Comparison of ENCODE assay signal across 7 cellular contexts in the genomic region with DNA sequence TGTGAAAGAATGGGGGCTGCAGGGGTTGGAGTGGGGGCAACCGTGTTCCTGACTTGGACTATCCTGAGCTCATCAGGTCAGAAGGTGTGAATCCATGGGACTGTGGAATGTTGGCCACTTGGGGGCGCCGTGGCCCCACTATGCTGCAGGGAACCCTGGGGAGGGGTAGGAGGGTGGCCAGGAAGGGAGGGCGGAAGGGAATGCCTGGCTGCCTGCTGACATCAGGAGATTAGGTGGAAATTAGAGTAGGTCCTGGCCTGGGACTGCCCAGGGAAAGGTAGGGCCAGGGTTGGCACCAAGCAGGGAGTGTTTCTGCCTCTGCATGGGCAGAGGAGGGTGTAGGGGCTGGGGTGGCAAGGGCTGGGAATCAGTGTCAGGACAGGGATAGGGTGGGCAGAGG.
DNase-seq lines count a peak whose midpoint lies in the region; ATAC-seq, FAIRE-seq and TF ChIP-seq lines count a peak whose summit lies in the region.

No MANE protein-coding gene starts in this region.

- H3K4me1 Mint-ChIP-seq in activated CD4-positive, alpha-beta memory T cell treated with anti-CD3 and anti-CD28 coated beads for 36 hours (ENCODE audit: low read depth): peaks cover 33% of the 10 kb centered on the region

- peak overlapping the region; percentile 43 for H3K27ac Mint-ChIP-seq in activated CD4-positive, alpha-beta memory T cell treated with anti-CD3 and anti-CD28 coated beads for 36 hours

- intact Hi-C loops in activated CD4-positive, alpha-beta memory T cell treated with anti-CD3 and anti-CD28 coated beads for 36 hours (cut with micrococcal nuclease): loop anchor here (2.0 to 10.0 kb wide), 4 partner anchors 13 to 891 kb away; partner anchors contain the start of gene EPHB6

- CTCF ChIA-PET in activated CD4-positive, alpha-beta memory T cell treated with anti-CD3 and anti-CD28 coated beads for 36 hours (lab: Charles Lee): interaction anchor here (0.6 to 2.7 kb wide), 17 partner anchors 9 to 892 kb away, joined by 3 to 18 read pairs (median 4); no protein-coding TSS in a partner anchor

- no peaks in the 10 kb centered on the region for H3K36me3 Mint-ChIP-seq in activated CD4-positive, alpha-beta memory T cell treated with anti-CD3 and anti-CD28 coated beads for 36 hours

- ATAC-seq in GM18502 (IDR thresholded peaks at IDR 0.05; ENCODE audit: poor library complexity, unreplicated experiment): no peak

- peak; percentile 61; the same call in 2 of the 3 replicates for TF ChIP-seq CTCF in GM12872 (IDR thresholded peaks at IDR 0.05; ENCODE audit: insufficient read depth, low read depth, low read length)

- peak; percentile 47 for DNase-seq in HT1080 (ENCODE audit: low read depth)
- DNase-seq in activated CD4-positive, alpha-beta memory T cell treated with anti-CD3 and anti-CD28 coated beads for 36 hours: peak; percentile 75
- DNase-seq in globus pallidus (ENCODE audit: low spot score): peak; percentile 53
- DNase-seq in stimulated activated CD4-positive, alpha-beta T cell treated with anti-CD3 and anti-CD28 coated beads, Interleukin-4, amount 100 ng/mL, for 24 hours: peak; percentile 44
- DNase-seq in GM12891 (ENCODE audit: insufficient read length, low spot score): no peak

- peak overlapping the region; percentile 35 for H3K4me3 Mint-ChIP-seq in activated CD4-positive, alpha-beta memory T cell treated with anti-CD3 and anti-CD28 coated beads for 36 hours

- FAIRE-seq in GM12891 (lab: Jason Lieb, UNC): no peak

- H3K9me3 Mint-ChIP-seq in activated CD4-positive, alpha-beta memory T cell treated with anti-CD3 and anti-CD28 coated beads for 36 hours: no peaks in the 10 kb centered on the region

- H3K27me3 Mint-ChIP-seq in activated CD4-positive, alpha-beta memory T cell treated with anti-CD3 and anti-CD28 coated beads for 36 hours: peaks cover 6% of the 10 kb centered on the region

- POLR2A ChIA-PET in activated CD4-positive, alpha-beta memory T cell treated with anti-CD3 and anti-CD28 coated beads for 36 hours (lab: Charles Lee): interaction anchor here (0.7 kb wide), 1 partner anchor 482 kb away, joined by 4 read pairs; no protein-coding TSS in a partner anchor

- no peak for TF ChIP-seq POLR2A in GM12891 (IDR thresholded peaks at IDR 0.05; ENCODE audit: low read depth, low read length)

TF ChIP-seq in GM12891, 5 proteins besides CTCF, POLR2A, EP300 and RAD21:
- TF ChIP-seq POLR2AphosphoS5 (IDR thresholded peaks at IDR 0.05; ENCODE audit: low read depth, low read length) (no peak), PAX5 (IDR thresholded peaks at IDR 0.05; ENCODE audit: insufficient read depth, low read length, severe bottlenecking) (no peak), SPI1 (IDR thresholded peaks at IDR 0.05; ENCODE audit: low read depth, low read length) (no peak), TAF1 (IDR thresholded peaks at IDR 0.05; ENCODE audit: low read depth, low read length) (no peak), POU2F2 (IDR thresholded peaks at IDR 0.05; ENCODE audit: low read depth, low read length) (no peak)
TF ChIP-seq in GM12891: peak in this region for 0.
